ENCODE assay signal across 8 cellular contexts in genomic region chr4:52038109-52038912, GRCh38. TPM values are rescaled to one million over a fixed set of nuclear protein-coding genes. Genes with fewer than 3 reads are reported as not detected.
DNase-seq lines count a peak whose midpoint lies in the region; ATAC-seq lines count a peak whose summit lies in the region.

Gene SGCB (minus strand): TSS chr4:52038299. CDS start chr4:52038259, 40 bp downstream.

- peaks cover 6% of the 10 kb centered on the region for H3K36me3 ChIP-seq in ectodermal cell (ENCODE audit: control insufficient read depth, insufficient read depth, low read length)

- peaks cover 30% of the 10 kb centered on the region for H3K4me1 Mint-ChIP-seq in activated CD4-positive, alpha-beta memory T cell treated with anti-CD3 and anti-CD28 coated beads, Interleukin-2, amount 10 ng/mL, durations not matched to agents 7 days and 5 days

- POLR2A ChIA-PET in activated CD4-positive, alpha-beta memory T cell treated with anti-CD3 and anti-CD28 coated beads, Interleukin-2, amount 10 ng/mL, durations not matched to agents 7 days and 5 days (lab: Charles Lee): interaction anchor here (1.0 to 2.4 kb wide), 3 partner anchors 12 to 197 kb away, joined by 3 to 16 read pairs (median 4); partner anchors contain the start of genes DCUN1D4 and SPATA18

- CTCF ChIA-PET in activated CD4-positive, alpha-beta memory T cell treated with anti-CD3 and anti-CD28 coated beads, Interleukin-2, amount 10 ng/mL, durations not matched to agents 7 days and 5 days (lab: Charles Lee): interaction anchor here (0.6 to 3.1 kb wide), 7 partner anchors 10 to 196 kb away, joined by 3 to 13 read pairs (median 3); partner anchors contain the start of genes DCUN1D4 and SPATA18

- peaks cover 13% of the 10 kb centered on the region for H3K36me3 Mint-ChIP-seq in activated CD4-positive, alpha-beta memory T cell treated with anti-CD3 and anti-CD28 coated beads, Interleukin-2, amount 10 ng/mL, durations not matched to agents 7 days and 5 days (ENCODE audit: low read depth)

- peaks cover 14% of the 10 kb centered on the region for H3K4me1 ChIP-seq in ectodermal cell (ENCODE audit: control insufficient read depth, insufficient read depth, low read length)

- peaks cover 6% of the 10 kb centered on the region for H3K27me3 ChIP-seq in ectodermal cell (ENCODE audit: control insufficient read depth, insufficient read depth, low read length, poor library complexity, severe bottlenecking)

- H3K4me3 Mint-ChIP-seq in activated CD4-positive, alpha-beta memory T cell treated with anti-CD3 and anti-CD28 coated beads, Interleukin-2, amount 10 ng/mL, durations not matched to agents 7 days and 5 days: peak within 1 kb of the TSS; percentile 76

- peaks cover 30% of the 10 kb centered on the region for H3K27me3 Mint-ChIP-seq in activated CD4-positive, alpha-beta memory T cell treated with anti-CD3 and anti-CD28 coated beads, Interleukin-2, amount 10 ng/mL, durations not matched to agents 7 days and 5 days

- peak within 1 kb of the TSS; percentile 83 for H3K4me3 ChIP-seq in ectodermal cell (ENCODE audit: insufficient read depth, low read depth, low read length)

- peak within 1 kb of the TSS; percentile 51 for H3K27ac Mint-ChIP-seq in activated CD4-positive, alpha-beta memory T cell treated with anti-CD3 and anti-CD28 coated beads, Interleukin-2, amount 10 ng/mL, durations not matched to agents 7 days and 5 days

- DNase-seq in NCI-H1436 (lab: John Stamatoyannopoulos, UW): peak; percentile 39
- DNase-seq in NCI-H1436 treated with DMSO at 0.1 percent for 48 hours (lab: John Stamatoyannopoulos, UW): no peak
- DNase-seq in NCI-H2227 (lab: John Stamatoyannopoulos, UW; ENCODE audit: unreplicated experiment): peak; percentile 83
- peak; percentile 77 for DNase-seq in activated CD4-positive, alpha-beta memory T cell treated with anti-CD3 and anti-CD28 coated beads, Interleukin-2, amount 10 ng/mL, durations not matched to agents 7 days and 5 days
- DNase-seq in lung microvascular endothelial cell (ENCODE audit: low read depth in 2 of 2): peak; percentile 59 to 62
- DNase-seq in stimulated activated CD4-positive, alpha-beta T cell treated with anti-CD3 and anti-CD28 coated beads, TNF-alpha, amount 100 ng/mL, for 24 hours (ENCODE audit: low read depth in 3 of 3): peak; percentile 39 to 74 (median 52)

- H3K9me3 Mint-ChIP-seq in activated CD4-positive, alpha-beta memory T cell treated with anti-CD3 and anti-CD28 coated beads, Interleukin-2, amount 10 ng/mL, durations not matched to agents 7 days and 5 days: no peaks in the 10 kb centered on the region

- peak; percentile 91 for ATAC-seq in HG02943 (IDR thresholded peaks at IDR 0.05; ENCODE audit: low read depth, unreplicated experiment)

- 7% methylated on average over 68 of the region's 68 CpGs for WGBS in ectodermal cell, 2 experiments

- no peaks in the 10 kb centered on the region for H3K9me3 ChIP-seq in ectodermal cell (ENCODE audit: control insufficient read depth, low read length)

- peak within 1 kb of the TSS; percentile 44 for H3K27ac ChIP-seq in ectodermal cell (ENCODE audit: insufficient read depth, low read depth, low read length, poor library complexity, severe bottlenecking)

RNA-seq across cellular contexts. Expression of gene SGCB, which starts in this region (rescaled TPM):
- 10 to 100 TPM; 15.6 TPM for total RNA-seq in activated CD4-positive, alpha-beta memory T cell treated with anti-CD3 and anti-CD28 coated beads, Interleukin-2, amount 10 ng/mL, durations not matched to agents 7 days and 5 days
- 51.9 TPM for polyA plus RNA-seq in ectodermal cell (2013, experiment 1 of 4)
- 66.0 TPM for polyA plus RNA-seq in ectodermal cell (2013, experiment 2 of 4)
- polyA plus RNA-seq in ectodermal cell (2013, experiment 3 of 4): 48.8 TPM
- polyA plus RNA-seq in ectodermal cell (2013, experiment 4 of 4): 60.4 TPM
- 8.7 and 9.2 TPM in 2 replicates for total RNA-seq in lung microvascular endothelial cell
